In genomic region chr1:201016943-201017827, GRCh38 we compare ENCODE assay signal across 1 cellular context.
TF ChIP-seq lines count a peak whose summit lies in the region.

No MANE protein-coding gene starts in this region.

TF ChIP-seq in HEK293, 187 proteins besides CTCF, POLR2A, EP300 and RAD21 (continued from another document):
- no peak for TF ChIP-seq ZNF280C (tag by site-specific recombination; IDR thresholded peaks at IDR 0.05)
- TF ChIP-seq HOXA7 (CRISPR knock-in tag; IDR thresholded peaks at IDR 0.05; ENCODE audit: borderline replicate concordance): no peak
- TF ChIP-seq SP7 (tag by site-specific recombination; IDR thresholded peaks at IDR 0.05): no peak
- TF ChIP-seq, protein P1, sequence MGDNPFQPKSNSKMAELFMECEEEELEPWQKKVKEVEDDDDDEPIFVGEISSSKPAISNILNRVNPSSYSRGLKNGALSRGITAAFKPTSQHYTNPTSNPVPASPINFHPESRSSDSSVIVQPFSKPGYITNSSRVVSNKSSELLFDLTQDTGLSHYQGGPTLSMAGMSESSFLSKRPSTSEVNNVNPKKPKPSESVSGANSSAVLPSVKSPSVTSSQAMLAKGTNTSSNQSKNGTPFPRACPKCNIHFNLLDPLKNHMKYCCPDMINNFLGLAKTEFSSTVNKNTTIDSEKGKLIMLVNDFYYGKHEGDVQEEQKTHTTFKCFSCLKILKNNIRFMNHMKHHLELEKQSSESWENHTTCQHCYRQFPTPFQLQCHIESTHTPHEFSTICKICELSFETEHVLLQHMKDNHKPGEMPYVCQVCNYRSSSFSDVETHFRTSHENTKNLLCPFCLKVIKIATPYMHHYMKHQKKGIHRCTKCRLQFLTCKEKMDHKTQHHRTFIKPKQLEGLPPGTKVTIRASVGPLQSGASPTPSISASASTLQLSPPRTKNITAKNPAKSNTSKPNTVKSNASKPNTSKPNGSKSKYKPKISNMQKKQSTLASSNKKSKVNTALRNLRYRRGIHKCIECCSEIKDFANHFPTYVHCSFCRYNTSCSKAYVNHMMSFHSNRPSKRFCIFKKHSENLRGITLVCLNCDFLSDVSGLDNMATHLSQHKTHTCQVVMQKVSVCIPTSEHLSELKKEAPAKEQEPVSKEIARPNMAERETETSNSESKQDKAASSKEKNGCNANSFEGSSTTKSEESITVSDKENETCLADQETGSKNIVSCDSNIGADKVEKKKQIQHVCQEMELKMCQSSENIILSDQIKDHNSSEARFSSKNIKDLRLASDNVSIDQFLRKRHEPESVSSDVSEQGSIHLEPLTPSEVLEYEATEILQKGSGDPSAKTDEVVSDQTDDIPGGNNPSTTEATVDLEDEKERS (tag by site-specific recombination; IDR thresholded peaks at IDR 0.05): no peak
- TF ChIP-seq ZSCAN30 (tag by site-specific recombination; IDR thresholded peaks at IDR 0.05): no peak
- TF ChIP-seq ZNF10 (tag by site-specific recombination; IDR thresholded peaks at IDR 0.05): no peak
- no peak for TF ChIP-seq ZNF132 (tag by site-specific recombination; IDR thresholded peaks at IDR 0.05; ENCODE audit: borderline replicate concordance)
- TF ChIP-seq ZNF423 (tag by site-specific recombination; IDR thresholded peaks at IDR 0.05): peak; percentile 29; the same call in 1 of the 2 replicates
- peak; percentile 59; the same call in 1 of the 2 replicates for TF ChIP-seq GLIS2 (tag by site-specific recombination; IDR thresholded peaks at IDR 0.05)
- TF ChIP-seq, protein P2, sequence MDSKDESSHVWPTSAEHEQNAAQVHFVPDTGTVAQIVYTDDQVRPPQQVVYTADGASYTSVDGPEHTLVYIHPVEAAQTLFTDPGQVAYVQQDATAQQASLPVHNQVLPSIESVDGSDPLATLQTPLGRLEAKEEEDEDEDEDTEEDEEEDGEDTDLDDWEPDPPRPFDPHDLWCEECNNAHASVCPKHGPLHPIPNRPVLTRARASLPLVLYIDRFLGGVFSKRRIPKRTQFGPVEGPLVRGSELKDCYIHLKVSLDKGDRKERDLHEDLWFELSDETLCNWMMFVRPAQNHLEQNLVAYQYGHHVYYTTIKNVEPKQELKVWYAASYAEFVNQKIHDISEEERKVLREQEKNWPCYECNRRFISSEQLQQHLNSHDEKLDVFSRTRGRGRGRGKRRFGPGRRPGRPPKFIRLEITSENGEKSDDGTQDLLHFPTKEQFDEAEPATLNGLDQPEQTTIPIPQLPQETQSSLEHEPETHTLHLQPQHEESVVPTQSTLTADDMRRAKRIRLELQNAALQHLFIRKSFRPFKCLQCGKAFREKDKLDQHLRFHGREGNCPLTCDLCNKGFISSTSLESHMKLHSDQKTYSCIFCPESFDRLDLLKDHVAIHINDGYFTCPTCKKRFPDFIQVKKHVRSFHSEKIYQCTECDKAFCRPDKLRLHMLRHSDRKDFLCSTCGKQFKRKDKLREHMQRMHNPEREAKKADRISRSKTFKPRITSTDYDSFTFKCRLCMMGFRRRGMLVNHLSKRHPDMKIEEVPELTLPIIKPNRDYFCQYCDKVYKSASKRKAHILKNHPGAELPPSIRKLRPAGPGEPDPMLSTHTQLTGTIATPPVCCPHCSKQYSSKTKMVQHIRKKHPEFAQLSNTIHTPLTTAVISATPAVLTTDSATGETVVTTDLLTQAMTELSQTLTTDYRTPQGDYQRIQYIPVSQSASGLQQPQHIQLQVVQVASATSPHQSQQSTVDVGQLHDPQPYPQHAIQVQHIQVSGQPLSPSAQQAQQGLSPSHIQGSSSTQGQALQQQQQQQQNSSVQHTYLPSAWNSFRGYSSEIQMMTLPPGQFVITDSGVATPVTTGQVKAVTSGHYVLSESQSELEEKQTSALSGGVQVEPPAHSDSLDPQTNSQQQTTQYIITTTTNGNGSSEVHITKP (tag by site-specific recombination; IDR thresholded peaks at IDR 0.05): peak; percentile 44; the same call in 1 of the 2 replicates
- TF ChIP-seq ZNF350 (tag by site-specific recombination; IDR thresholded peaks at IDR 0.05): no peak
- no peak for TF ChIP-seq RBAK (tag by site-specific recombination; IDR thresholded peaks at IDR 0.05)
- no peak for TF ChIP-seq ZNF704 (tag by site-specific recombination; IDR thresholded peaks at IDR 0.05)
